In genomic region chr21:37278199-37278598, GRCh38 we compare ENCODE assay signal across 33 cellular contexts. TPM values are rescaled to one million over a fixed set of nuclear protein-coding genes. Genes with fewer than 3 reads are reported as not detected.
A peak's percentile ranks its signal among the peaks of the same experiment; 100 is the strongest.
DNase-seq lines count a peak whose midpoint lies in the region; ATAC-seq and TF ChIP-seq lines count a peak whose summit lies in the region.
"Had no signal": no experiment of that assay in that cellular context is flagged by ENCODE, and none has a peak within 500 bp of the region (broad histone marks: within the 10 kb centered on the region; RNA-seq: fewer than 3 reads in every experiment).

No MANE protein-coding gene starts in this region.

- peak overlapping the region; percentile 43; the same call in 1 of the 2 replicates for H2AFZ ChIP-seq in Karpas-422 (ENCODE audit: low read length)

- no peak overlapping the region for H3K4me2 ChIP-seq in Karpas-422 (ENCODE audit: low read depth, low read length, poor library complexity, severe bottlenecking)
- H3K4me2 ChIP-seq: A549; BLaER1; BLaER1 treated with 17β-estradiol and CSF1 and Interleukin-3, amounts not matched to agents 10 nM and 100 nM had no signal

- no peaks in the 10 kb centered on the region for H3K36me3 Mint-ChIP-seq in natural killer cell
- H3K36me3 Mint-ChIP-seq in natural killer cell treated with Interleukin-12 subunit alpha and Interleukin-12 subunit beta and Interleukin-15 and Interleukin-18, amount 100 ng/mL, for 72 hours = no peaks in the 10 kb centered on the region
- H3K36me3 Mint-ChIP-seq: CD14-positive monocyte; CD4-positive, alpha-beta memory T cell; CD4-positive, CD25-positive, alpha-beta regulatory T cell; CD8-positive, alpha-beta T cell had no signal

- H3K4me3 Mint-ChIP-seq in natural killer cell = no peak overlapping the region
- no peak overlapping the region for H3K4me3 Mint-ChIP-seq in natural killer cell treated with Interleukin-12 subunit alpha and Interleukin-12 subunit beta and Interleukin-15 and Interleukin-18, amount 100 ng/mL, for 72 hours
- H3K4me3 Mint-ChIP-seq: B cell; CD14-positive monocyte; CD4-positive, alpha-beta memory T cell; CD4-positive, alpha-beta T cell; CD4-positive, CD25-positive, alpha-beta regulatory T cell; CD8-positive, alpha-beta memory T cell; CD8-positive, alpha-beta T cell had no signal

- H3K27me3 Mint-ChIP-seq in natural killer cell (ENCODE audit: low read depth in 2 of 2) = no peaks in the 10 kb centered on the region
- H3K27me3 Mint-ChIP-seq in natural killer cell treated with Interleukin-12 subunit alpha and Interleukin-12 subunit beta and Interleukin-15 and Interleukin-18, amount 100 ng/mL, for 72 hours = no peaks in the 10 kb centered on the region
- H3K27me3 Mint-ChIP-seq: CD4-positive, alpha-beta T cell; CD4-positive, CD25-positive, alpha-beta regulatory T cell had no signal

- H3K4me3 ChIP-seq in Karpas-422 (ENCODE audit: low read length) = no peak overlapping the region
- no peak overlapping the region for H3K4me3 ChIP-seq in WERI-Rb-1 (ENCODE audit: low read depth, low read length)
- H3K4me3 ChIP-seq: A549; BLaER1; BLaER1 treated with 17β-estradiol and CSF1 and Interleukin-3, amounts not matched to agents 10 nM and 100 nM had no signal

- no peaks in the 10 kb centered on the region for H3K79me2 ChIP-seq in Karpas-422 (ENCODE audit: low read length)

- intact Hi-C loops in natural killer cell (cut with micrococcal nuclease) = no loop called here

- H3K9me3 ChIP-seq in Karpas-422 (ENCODE audit: low read length) = no peaks in the 10 kb centered on the region
- no peaks in the 10 kb centered on the region for H3K9me3 ChIP-seq in WERI-Rb-1 (ENCODE audit: severe bottlenecking)
- H3K9me3 ChIP-seq: A549, BE2C, Caco-2 had no signal

- H3K9me3 Mint-ChIP-seq in natural killer cell = no peaks in the 10 kb centered on the region
- no peaks in the 10 kb centered on the region for H3K9me3 Mint-ChIP-seq in natural killer cell treated with Interleukin-12 subunit alpha and Interleukin-12 subunit beta and Interleukin-15 and Interleukin-18, amount 100 ng/mL, for 72 hours
- H3K9me3 Mint-ChIP-seq: CD4-positive, alpha-beta memory T cell; CD4-positive, alpha-beta T cell; CD8-positive, alpha-beta memory T cell; CD8-positive, alpha-beta T cell had no signal

- H3K27me3 ChIP-seq in Karpas-422 (ENCODE audit: low read length) (no peaks in the 10 kb centered on the region), WERI-Rb-1 (ENCODE audit: insufficient read depth, low read depth, severe bottlenecking) (no peaks in the 10 kb centered on the region)
- H3K27me3 ChIP-seq: BE2C; BLaER1; BLaER1 treated with 17β-estradiol and CSF1 and Interleukin-3, amounts not matched to agents 10 nM and 100 nM had no signal

- H3K27ac ChIP-seq in Karpas-422 (ENCODE audit: low read length) (no peak overlapping the region), WERI-Rb-1 (peak overlapping the region; percentile 5; the same call in 1 of the 2 replicates)
- H3K27ac ChIP-seq: 22Rv1; A549; BLaER1; BLaER1 treated with 17β-estradiol and CSF1 and Interleukin-3, amounts not matched to agents 10 nM and 100 nM; C4-2B had no signal

- no peak overlapping the region for H3K9ac ChIP-seq in Karpas-422 (ENCODE audit: low read length)
- H3K9ac ChIP-seq: BLaER1; BLaER1 treated with 17β-estradiol and CSF1 and Interleukin-3, amounts not matched to agents 10 nM and 100 nM had no signal

- H3K36me3 ChIP-seq in Karpas-422 (ENCODE audit: insufficient read depth, low read length) (no peaks in the 10 kb centered on the region), WERI-Rb-1 (no peaks in the 10 kb centered on the region)
- H3K36me3 ChIP-seq: BE2C; BLaER1; BLaER1 treated with 17β-estradiol and CSF1 and Interleukin-3, amounts not matched to agents 10 nM and 100 nM had no signal

- H3K9me2 ChIP-seq in Karpas-422 (replicated peaks; ENCODE audit: insufficient read depth, low read length) = no peaks in the 10 kb centered on the region

- DNase-seq in natural killer cell = no peak
- no peak for DNase-seq in natural killer cell treated with Interleukin-12 subunit alpha and Interleukin-12 subunit beta and Interleukin-15 and Interleukin-18, amount 100 ng/mL, for 72 hours (ENCODE audit: low spot score)
- DNase-seq in Karpas-422 = peak; percentile 36
- DNase-seq in WERI-Rb-1 = peak; percentile 20
- DNase-seq in iPS-NIHi11 (ENCODE audit: low spot score) = no peak
- DNase-seq: 8988T; ACHN; AML-193; BE2C; C1 segment of cervical spinal cord; Caco-2; Calu3; CD4-positive, alpha-beta memory T cell; CD4-positive, alpha-beta T cell; CD4-positive, CD25-positive, alpha-beta regulatory T cell; CD8-positive, alpha-beta memory T cell; CD8-positive, alpha-beta T cell; COR-L47; DMS 273 treated with DMSO at 0.1 percent for 48 hours; DMS153; DMS53; DMS79; DMS79 treated with DMSO at 0.1 percent for 48 hours; DND-41; EL had no signal

- TF ChIP-seq CTCF in natural killer cell (IDR thresholded peaks at IDR 0.05) = no peak
- TF ChIP-seq CTCF in WERI-Rb-1 (IDR thresholded peaks at IDR 0.05; ENCODE audit: low read depth, low read length) = no peak

- H3K4me1 Mint-ChIP-seq in natural killer cell = peaks cover 0 to 14% of the 10 kb centered on the region in 2 donors
- H3K4me1 Mint-ChIP-seq in natural killer cell treated with Interleukin-12 subunit alpha and Interleukin-12 subunit beta and Interleukin-15 and Interleukin-18, amount 100 ng/mL, for 72 hours (ENCODE audit: low read depth in 2 of 2) = peaks cover 6 to 8% of the 10 kb centered on the region in 2 donors
- H3K4me1 Mint-ChIP-seq: B cell had no signal

- H4K20me1 ChIP-seq in Karpas-422 (ENCODE audit: insufficient read depth, low read depth, low read length) = no peaks in the 10 kb centered on the region
- H4K20me1 ChIP-seq: BLaER1; BLaER1 treated with 17β-estradiol and CSF1 and Interleukin-3, amounts not matched to agents 10 nM and 100 nM had no signal

- peak overlapping the region; percentile 41 to 63 for H3K27ac Mint-ChIP-seq in natural killer cell
- H3K27ac Mint-ChIP-seq in natural killer cell treated with Interleukin-12 subunit alpha and Interleukin-12 subunit beta and Interleukin-15 and Interleukin-18, amount 100 ng/mL, for 72 hours = no peak overlapping the region
- H3K27ac Mint-ChIP-seq: B cell; CD14-positive monocyte; CD4-positive, alpha-beta memory T cell; CD4-positive, alpha-beta T cell; CD8-positive, alpha-beta T cell had no signal

- no peaks in the 10 kb centered on the region for H3K4me1 ChIP-seq in Karpas-422 (ENCODE audit: low read length)
- H3K4me1 ChIP-seq: A549, BE2C, BLaER1, Caco-2 had no signal

- ATAC-seq in natural killer cell = peak; percentile 54 to 83 (median 75)
- no peak for ATAC-seq in natural killer cell treated with Interleukin-12 subunit alpha and Interleukin-12 subunit beta and Interleukin-15 and Interleukin-18, amount 100 ng/mL, for 72 hours
- ATAC-seq in HG03521 (IDR thresholded peaks at IDR 0.05; ENCODE audit: unreplicated experiment) = no peak
- ATAC-seq: A549; CD8-positive, alpha-beta T cell had no signal

RNA-seq across cellular contexts. Expression of gene VPS26C, which starts 11.1 kb away (rescaled TPM):
- total RNA-seq in natural killer cell = 10 to 100 TPM; 71.1 to 84.7 (median 72.2) TPM
- total RNA-seq in natural killer cell treated with Interleukin-12 subunit alpha and Interleukin-12 subunit beta and Interleukin-15 and Interleukin-18, amount 100 ng/mL, for 72 hours = 10 to 100 TPM; 62.0 to 87.0 TPM
- 36.7 and 43.2 TPM in 2 replicates for total RNA-seq in Karpas-422 (2014; rRNA removed; shearing (Covaris generic); ENCODE audit: low replicate concordance)

Comparison
In these comparisons a context has a peak if more than half of its experiments do, and no peak if none do; other contexts are left out.
1. ATAC-seq: peak in natural killer cell (3 of 3); none in natural killer cell treated with Interleukin-12 subunit alpha and Interleukin-12 subunit beta and Interleukin-15 and Interleukin-18, amount 100 ng/mL, for 72 hours (0 of 2) and HG03521 (single experiment).
2. H3K27ac Mint-ChIP-seq: peak in natural killer cell (2 of 2); none in natural killer cell treated with Interleukin-12 subunit alpha and Interleukin-12 subunit beta and Interleukin-15 and Interleukin-18, amount 100 ng/mL, for 72 hours (0 of 2).
3. DNase-seq: peak in Karpas-422 (single experiment) and WERI-Rb-1 (single experiment); none in natural killer cell (single experiment), natural killer cell treated with Interleukin-12 subunit alpha and Interleukin-12 subunit beta and Interleukin-15 and Interleukin-18, amount 100 ng/mL, for 72 hours (single experiment) and iPS-NIHi11 (single experiment).